19 cellular contexts compared by ENCODE assay signal in the genomic region with DNA sequence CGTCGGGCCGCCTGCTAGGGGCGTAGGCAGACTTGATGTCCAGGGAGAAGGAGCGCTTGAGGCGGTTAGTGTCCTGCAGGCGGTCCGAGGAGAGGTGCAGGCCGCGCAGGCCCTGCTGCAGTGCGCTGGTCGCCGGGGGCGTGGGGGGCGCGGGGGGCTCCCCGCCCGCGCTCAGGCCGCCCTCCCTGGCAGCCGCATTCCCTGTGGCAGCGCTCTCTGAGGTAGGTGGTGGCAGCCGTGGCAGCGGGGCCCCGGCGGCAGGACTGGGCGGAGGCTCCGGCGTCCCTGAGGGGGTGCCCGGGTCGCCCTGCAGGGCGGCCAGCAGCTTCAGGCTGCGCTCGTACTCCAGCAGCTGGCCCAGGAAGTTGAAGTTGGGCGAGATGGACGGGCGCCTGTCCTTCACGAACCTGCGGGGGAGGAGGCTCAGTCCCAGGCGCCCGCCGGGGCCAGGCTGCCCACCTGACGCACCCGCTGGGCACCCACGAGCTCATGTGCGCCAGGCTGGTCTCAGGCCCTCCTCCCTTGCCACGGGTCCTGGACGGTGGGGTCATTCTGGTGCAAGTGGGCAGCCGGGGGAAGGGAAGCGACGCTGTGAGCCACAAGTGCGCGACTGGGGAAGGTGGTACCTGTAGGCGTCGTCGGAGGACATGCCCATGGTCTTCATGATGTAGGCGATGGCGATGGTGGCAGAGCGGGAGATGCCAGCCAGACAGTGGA. TPM values are rescaled to one million over a fixed set of nuclear protein-coding genes. Genes with fewer than 3 reads are reported as not detected.
DNase-seq lines count a peak whose midpoint lies in the region; ATAC-seq and TF ChIP-seq lines count a peak whose summit lies in the region.
"Had no signal": no experiment of that assay in that cellular context is flagged by ENCODE, and none has a peak within 500 bp of the region (broad histone marks: within the 10 kb centered on the region; RNA-seq: fewer than 3 reads in every experiment).

No MANE protein-coding gene starts in this region.

- H3F3A ChIP-seq in SK-N-SH (replicated peaks; ENCODE audit: insufficient read depth), result no peaks in the 10 kb centered on the region

- H3K36me3 ChIP-seq in upper lobe of right lung (no peaks in the 10 kb centered on the region), SK-N-SH (replicated peaks in 1 of 2; ENCODE audit: control insufficient read depth in 1 of 2, insufficient read depth in 2 of 2, low read length in 1 of 2) (no peaks in the 10 kb centered on the region)
- H3K36me3 ChIP-seq: cardiac muscle cell, neural progenitor cell had no signal

- H3K9me3 Mint-ChIP-seq in glutamatergic neuron (ENCODE audit: unreplicated experiment) (peaks cover 7% of the 10 kb centered on the region), natural killer cell (no peaks in the 10 kb centered on the region)
- H3K9me3 Mint-ChIP-seq: activated naive CD4-positive, alpha-beta T cell treated with anti-CD3 and anti-CD28 coated beads for 36 hours; neural progenitor cell had no signal

- ATAC-seq in natural killer cell (no peak), upper lobe of right lung (no peak)
- ATAC-seq: activated CD8-positive, alpha-beta memory T cell treated with anti-CD3 and anti-CD28 coated beads, Interleukin-2, amount 10 ng/mL, durations not matched to agents 7 days and 5 days had no signal

- POLR2A ChIA-PET in SK-N-SH (lab: Yijun Ruan, JAX), result no interaction called here

- no peaks in the 10 kb centered on the region for H4K20me1 ChIP-seq in SK-N-SH (ENCODE audit: insufficient read depth)

- CTCF ChIA-PET in SK-N-SH (lab: Yijun Ruan, JAX), result interaction anchor here (0.9 to 5.3 kb wide), 4 partner anchors 11 to 17 kb away, joined by 3 to 52 read pairs (median 14); no protein-coding TSS in a partner anchor

- peaks cover 9% of the 10 kb centered on the region for H3K27me3 ChIP-seq in upper lobe of right lung
- H3K27me3 ChIP-seq in SK-N-SH (ENCODE audit: insufficient read depth), result no peaks in the 10 kb centered on the region

- H3K27ac Mint-ChIP-seq in glutamatergic neuron (ENCODE audit: unreplicated experiment) (no peak overlapping the region), natural killer cell (peak overlapping the region; percentile 54 to 69)
- H3K27ac Mint-ChIP-seq: activated CD8-positive, alpha-beta memory T cell treated with anti-CD3 and anti-CD28 coated beads, Interleukin-2, amount 10 ng/mL, durations not matched to agents 7 days and 5 days; activated naive CD4-positive, alpha-beta T cell treated with anti-CD3 and anti-CD28 coated beads for 36 hours; neural progenitor cell had no signal

- H3K4me1 Mint-ChIP-seq in glutamatergic neuron (ENCODE audit: low read depth, unreplicated experiment) (peaks cover 1% of the 10 kb centered on the region), natural killer cell (peaks cover 0 to 5% of the 10 kb centered on the region in 2 donors)
- H3K4me1 Mint-ChIP-seq: activated CD8-positive, alpha-beta memory T cell treated with anti-CD3 and anti-CD28 coated beads, Interleukin-2, amount 10 ng/mL, durations not matched to agents 7 days and 5 days had no signal

- no peak for TF ChIP-seq EP300 in SK-N-SH (IDR thresholded peaks at IDR 0.05; ENCODE audit: borderline replicate concordance in 1 of 2, low read depth in 1 of 2, low read length in 1 of 2)

- H3K9me2 ChIP-seq in SK-N-SH, result no peaks in the 10 kb centered on the region

- peak overlapping the region; percentile 49; the same call in 1 of the 2 replicates for H3K27ac ChIP-seq in VCaP
- peak overlapping the region; percentile 78 for H3K27ac ChIP-seq in upper lobe of right lung
- no peak overlapping the region; a peak in 1 of 4 replicates for H3K27ac ChIP-seq in SK-N-SH (ENCODE audit: low read depth in 2 of 2, low read length in 1 of 2)
- H3K27ac ChIP-seq: BLaER1 treated with 17β-estradiol and CSF1 and Interleukin-3, amounts not matched to agents 10 nM and 100 nM; cardiac muscle cell; neural progenitor cell had no signal

- no peak overlapping the region for H3K4me3 Mint-ChIP-seq in glutamatergic neuron (ENCODE audit: unreplicated experiment)
- peak overlapping the region; percentile 26 for H3K4me3 Mint-ChIP-seq in natural killer cell
- H3K4me3 Mint-ChIP-seq: activated CD8-positive, alpha-beta memory T cell treated with anti-CD3 and anti-CD28 coated beads, Interleukin-2, amount 10 ng/mL, durations not matched to agents 7 days and 5 days; activated naive CD4-positive, alpha-beta T cell treated with anti-CD3 and anti-CD28 coated beads for 36 hours; neural progenitor cell had no signal

- no peak overlapping the region for H2AFZ ChIP-seq in SK-N-SH (ENCODE audit: low read depth)
- H2AFZ ChIP-seq: neural progenitor cell had no signal

- H3K4me3 ChIP-seq in upper lobe of right lung (no peak overlapping the region), SK-N-SH (ENCODE audit: low read depth in 2 of 2, low read length in 1 of 2) (no peak overlapping the region)
- H3K4me3 ChIP-seq: BLaER1 treated with 17β-estradiol and CSF1 and Interleukin-3, amounts not matched to agents 10 nM and 100 nM; cardiac muscle cell; neural progenitor cell; smooth muscle cell had no signal

- no peaks in the 10 kb centered on the region for H3K9me3 ChIP-seq in upper lobe of right lung
- H3K9me3 ChIP-seq in SK-N-SH, result no peaks in the 10 kb centered on the region
- H3K9me3 ChIP-seq: BLaER1 treated with 17β-estradiol and CSF1 and Interleukin-3, amounts not matched to agents 10 nM and 100 nM had no signal

- WGBS in SK-N-SH (ENCODE audit: low lambda C conversion rate), result 96% methylated on average over 24 of the region's 59 CpGs

- TF ChIP-seq RAD21 in SK-N-SH (IDR thresholded peaks at IDR 0.05; ENCODE audit: low read length), result no peak

- DNase-seq in glutamatergic neuron, result peak; percentile 16
- no peak for DNase-seq in natural killer cell
- peak; percentile 61 for DNase-seq in upper lobe of right lung
- no peak for DNase-seq in SIG-M5 treated with dmso at 0.1 percent for 504 hours (lab: John Stamatoyannopoulos, UW; ENCODE audit: unreplicated experiment)
- no peak for DNase-seq in NCI-H226
- no peak for DNase-seq in SK-N-SH
- DNase-seq: activated CD4-positive, CD25-positive, alpha-beta regulatory T cell; activated CD8-positive, alpha-beta memory T cell treated with anti-CD3 and anti-CD28 coated beads, Interleukin-2, amount 10 ng/mL, durations not matched to agents 7 days and 5 days; activated naive CD4-positive, alpha-beta T cell treated with anti-CD3 and anti-CD28 coated beads for 36 hours; DMS79; KBM-7; NCI-H1417 treated with DMSO at 0.1 percent for 48 hours; stimulated activated naive CD4-positive, alpha-beta T cell treated with Interleukin-2 at 50 U/mL for 16 hours had no signal

- no peak overlapping the region for H3K9ac ChIP-seq in SK-N-SH
- H3K9ac ChIP-seq: BLaER1 treated with 17β-estradiol and CSF1 and Interleukin-3, amounts not matched to agents 10 nM and 100 nM; neural progenitor cell had no signal

- H3K27me3 Mint-ChIP-seq in glutamatergic neuron (ENCODE audit: unreplicated experiment) (peaks cover 15% of the 10 kb centered on the region), natural killer cell (ENCODE audit: low read depth in 2 of 2) (peaks cover 0 to 19% of the 10 kb centered on the region in 2 donors)
- H3K27me3 Mint-ChIP-seq: activated CD8-positive, alpha-beta memory T cell treated with anti-CD3 and anti-CD28 coated beads, Interleukin-2, amount 10 ng/mL, durations not matched to agents 7 days and 5 days had no signal

- H3K4me1 ChIP-seq in upper lobe of right lung, result peaks cover 26% of the 10 kb centered on the region
- peaks cover 0 to 12% of the 10 kb centered on the region in 2 experiments; a peak in 2 of 4 replicates for H3K4me1 ChIP-seq in SK-N-SH (ENCODE audit: control insufficient read depth in 1 of 2, insufficient read depth in 2 of 2, low read depth in 1 of 2, low read length in 1 of 2)

- H3K36me3 Mint-ChIP-seq in glutamatergic neuron (ENCODE audit: unreplicated experiment), result no peaks in the 10 kb centered on the region
- H3K36me3 Mint-ChIP-seq in natural killer cell, result no peaks in the 10 kb centered on the region
- H3K36me3 Mint-ChIP-seq: activated CD8-positive, alpha-beta memory T cell treated with anti-CD3 and anti-CD28 coated beads, Interleukin-2, amount 10 ng/mL, durations not matched to agents 7 days and 5 days; neural progenitor cell had no signal

- intact Hi-C loops in natural killer cell (cut with micrococcal nuclease), result no loop called here
- intact Hi-C loops in upper lobe of right lung (cut with DNase I), result no loop called here

- no peak overlapping the region for H3K4me2 ChIP-seq in SK-N-SH
- H3K4me2 ChIP-seq: BLaER1 treated with 17β-estradiol and CSF1 and Interleukin-3, amounts not matched to agents 10 nM and 100 nM; neural progenitor cell; smooth muscle cell had no signal

- TF ChIP-seq CTCF in VCaP (conservative IDR thresholded peaks at IDR 0.05) (no peak), glutamatergic neuron (IDR thresholded peaks at IDR 0.05; ENCODE audit: partially characterized antibody, unreplicated experiment) (no peak), natural killer cell (IDR thresholded peaks at IDR 0.05) (no peak), upper lobe of right lung (IDR thresholded peaks at IDR 0.05) (no peak), SK-N-SH (IDR thresholded peaks at IDR 0.05) (no peak)

- no peaks in the 10 kb centered on the region for H3K79me2 ChIP-seq in SK-N-SH (ENCODE audit: insufficient read depth)

RNA-seq across cellular contexts. Expression of a gene that starts 14.7 kb away (rescaled TPM):
- 123 TPM for total RNA-seq in glutamatergic neuron (ENCODE audit: unreplicated experiment)
- 10 to 100 TPM; 24.1 to 47.3 (median 38.4) TPM for total RNA-seq in natural killer cell
- total RNA-seq in upper lobe of right lung, result 18.0 TPM
- polyA plus RNA-seq in SK-N-SH (2012; rRNA removed), result 2.0 and 2.2 TPM in 2 replicates
- polyA plus RNA-seq in SK-N-SH (2012; cell fraction: cytosol; rRNA removed), result 1.1 and 1.6 TPM in 2 replicates
- polyA plus RNA-seq in SK-N-SH (2012; cell fraction: nucleus; rRNA removed), result 3.9 and 5.4 TPM in 2 replicates

RNA-seq across cellular contexts. Expression of a gene that starts 27.8 kb away (rescaled TPM):
- total RNA-seq in glutamatergic neuron (ENCODE audit: unreplicated experiment) (not detected), natural killer cell (not detected), upper lobe of right lung (not detected)
- polyA plus RNA-seq in SK-N-SH (2012; rRNA removed), result not detected in 2 replicates
- not detected in 2 replicates for polyA plus RNA-seq in SK-N-SH (2012; cell fraction: cytosol; rRNA removed)
- polyA plus RNA-seq in SK-N-SH (2012; cell fraction: nucleus; rRNA removed), result not detected in 2 replicates
- total RNA-seq: activated CD8-positive, alpha-beta memory T cell treated with anti-CD3 and anti-CD28 coated beads, Interleukin-2, amount 10 ng/mL, durations not matched to agents 7 days and 5 days; activated naive CD4-positive, alpha-beta T cell treated with anti-CD3 and anti-CD28 coated beads for 36 hours; cardiac muscle cell; endothelial cell of umbilical vein; smooth muscle cell had no signal
- polyA plus RNA-seq: cardiac muscle cell, endothelial cell of umbilical vein, smooth muscle cell had no signal

RNA-seq across cellular contexts. Expression of a gene that starts 40.8 kb away (rescaled TPM):
- total RNA-seq in glutamatergic neuron (ENCODE audit: unreplicated experiment) (not detected), natural killer cell (not detected), upper lobe of right lung (not detected)
- polyA plus RNA-seq in SK-N-SH (2012; rRNA removed), result not detected in 2 replicates
- polyA plus RNA-seq in SK-N-SH (2012; cell fraction: cytosol; rRNA removed), result not detected in 2 replicates
- not detected in 2 replicates for polyA plus RNA-seq in SK-N-SH (2012; cell fraction: nucleus; rRNA removed)
- total RNA-seq: activated CD8-positive, alpha-beta memory T cell treated with anti-CD3 and anti-CD28 coated beads, Interleukin-2, amount 10 ng/mL, durations not matched to agents 7 days and 5 days; activated naive CD4-positive, alpha-beta T cell treated with anti-CD3 and anti-CD28 coated beads for 36 hours; cardiac muscle cell; endothelial cell of umbilical vein; smooth muscle cell had no signal
- polyA plus RNA-seq: cardiac muscle cell, endothelial cell of umbilical vein had no signal

RNA-seq across cellular contexts. Expression of a gene that starts 50.9 kb away (rescaled TPM):
- total RNA-seq in glutamatergic neuron (ENCODE audit: unreplicated experiment) (not detected), natural killer cell (not detected), upper lobe of right lung (not detected)
- not detected in 2 replicates for polyA plus RNA-seq in SK-N-SH (2012; rRNA removed)
- not detected in 2 replicates for polyA plus RNA-seq in SK-N-SH (2012; cell fraction: cytosol; rRNA removed)
- not detected in 2 replicates for polyA plus RNA-seq in SK-N-SH (2012; cell fraction: nucleus; rRNA removed)
- total RNA-seq: activated CD8-positive, alpha-beta memory T cell treated with anti-CD3 and anti-CD28 coated beads, Interleukin-2, amount 10 ng/mL, durations not matched to agents 7 days and 5 days; activated naive CD4-positive, alpha-beta T cell treated with anti-CD3 and anti-CD28 coated beads for 36 hours; cardiac muscle cell; endothelial cell of umbilical vein; smooth muscle cell had no signal
- polyA plus RNA-seq: cardiac muscle cell, endothelial cell of umbilical vein, smooth muscle cell had no signal

Comparison
In these comparisons a context has a peak if more than half of its experiments do, and no peak if none do; other contexts are left out.
1. H3K27ac ChIP-seq: peak in VCaP (single experiment) and upper lobe of right lung (single experiment); none in SK-N-SH (0 of 2).
2. DNase-seq: peak in glutamatergic neuron (single experiment) and upper lobe of right lung (single experiment); none in natural killer cell (single experiment), SIG-M5 treated with dmso at 0.1 percent for 504 hours (single experiment), NCI-H226 (single experiment) and SK-N-SH (single experiment).